ENCODE assay signal across 22 cellular contexts in the genomic region with DNA sequence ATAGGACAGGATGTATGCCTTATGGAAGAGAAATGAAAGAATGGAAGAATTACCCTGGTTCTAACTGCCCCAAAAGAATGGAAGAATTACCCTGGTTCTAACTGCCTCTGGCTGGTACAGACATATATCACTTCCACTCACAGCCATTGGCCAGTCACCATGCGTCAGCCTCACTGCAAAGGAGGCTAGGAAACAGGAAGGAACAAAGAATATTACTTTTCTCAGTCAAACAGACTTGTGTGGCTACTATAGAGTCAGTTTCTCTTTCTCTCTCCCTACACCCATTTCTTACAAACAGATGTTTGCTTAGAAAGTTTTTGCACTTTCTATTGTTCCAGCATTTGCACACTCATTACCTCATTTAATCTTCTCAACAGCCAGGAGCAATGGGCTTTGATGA.
"Had no signal": no experiment of that assay in that cellular context is flagged by ENCODE, and none has a peak within 500 bp of the region (broad histone marks: within the 10 kb centered on the region; RNA-seq: fewer than 3 reads in every experiment).

No MANE protein-coding gene starts in this region.

- H3K36me3 ChIP-seq: left ventricle myocardium inferior, lower lobe of right lung, neural progenitor cell, pancreas, stomach, thoracic aorta had no signal

- H3K36me3 Mint-ChIP-seq: immature natural killer cell, memory B cell, mesothelial cell of epicardium, neural progenitor cell had no signal

- H3K4me2 ChIP-seq: neural progenitor cell had no signal

- H2AFZ ChIP-seq: neural progenitor cell had no signal

- H3K4me1 Mint-ChIP-seq: immature natural killer cell, memory B cell, mesothelial cell of epicardium, neural progenitor cell had no signal

- ATAC-seq: foreskin keratinocyte; lower lobe of right lung; natural killer cell treated with Interleukin-12 subunit alpha and Interleukin-12 subunit beta and Interleukin-15 and Interleukin-18, amount 100 ng/mL, for 72 hours; pancreas; right cardiac atrium had no signal

- H3K27me3 ChIP-seq: foreskin keratinocyte, neural progenitor cell, pancreas, stomach had no signal

- H3K4me3 Mint-ChIP-seq: endodermal cell; immature natural killer cell; memory B cell; mesothelial cell of epicardium; natural killer cell treated with Interleukin-12 subunit alpha and Interleukin-12 subunit beta and Interleukin-15 and Interleukin-18, amount 100 ng/mL, for 72 hours; neural progenitor cell had no signal

- H3K4me1 ChIP-seq: foreskin keratinocyte, left ventricle myocardium inferior, lower lobe of right lung, neural progenitor cell, pancreas, stomach had no signal

- H3K9me3 ChIP-seq: lower lobe of right lung, pancreas, thoracic aorta had no signal

- H3K9ac ChIP-seq: neural progenitor cell had no signal

- DNase-seq: effector CD4-positive, alpha-beta T cell; endodermal cell; erythroblast; foreskin keratinocyte; immature natural killer cell; left ventricle myocardium inferior; lower lobe of right lung; nucleus accumbens; pancreas; right cardiac atrium; small intestine; stimulated activated CD4-positive, alpha-beta T cell treated with anti-CD3 and anti-CD28 coated beads, Interleukin-12 subunit alpha, Interleukin-12 subunit beta, amount 100 ng/mL, for 4 hours; stimulated activated naive CD4-positive, alpha-beta T cell; stomach; substantia nigra; trophoblast cell had no signal

- H3K27me3 Mint-ChIP-seq: memory B cell; natural killer cell treated with Interleukin-12 subunit alpha and Interleukin-12 subunit beta and Interleukin-15 and Interleukin-18, amount 100 ng/mL, for 72 hours; progenitor cell of endocrine pancreas had no signal

- H3K27ac ChIP-seq: foreskin keratinocyte, left ventricle myocardium inferior, lower lobe of right lung, neural progenitor cell, pancreas, stomach, thoracic aorta had no signal

- H3K4me3 ChIP-seq: left ventricle myocardium inferior, lower lobe of right lung, neural progenitor cell, pancreas, stomach, thoracic aorta had no signal

- H3K27ac Mint-ChIP-seq: endodermal cell; immature natural killer cell; memory B cell; mesothelial cell of epicardium; natural killer cell treated with Interleukin-12 subunit alpha and Interleukin-12 subunit beta and Interleukin-15 and Interleukin-18, amount 100 ng/mL, for 72 hours; neural progenitor cell; progenitor cell of endocrine pancreas had no signal
